In the genomic region with DNA sequence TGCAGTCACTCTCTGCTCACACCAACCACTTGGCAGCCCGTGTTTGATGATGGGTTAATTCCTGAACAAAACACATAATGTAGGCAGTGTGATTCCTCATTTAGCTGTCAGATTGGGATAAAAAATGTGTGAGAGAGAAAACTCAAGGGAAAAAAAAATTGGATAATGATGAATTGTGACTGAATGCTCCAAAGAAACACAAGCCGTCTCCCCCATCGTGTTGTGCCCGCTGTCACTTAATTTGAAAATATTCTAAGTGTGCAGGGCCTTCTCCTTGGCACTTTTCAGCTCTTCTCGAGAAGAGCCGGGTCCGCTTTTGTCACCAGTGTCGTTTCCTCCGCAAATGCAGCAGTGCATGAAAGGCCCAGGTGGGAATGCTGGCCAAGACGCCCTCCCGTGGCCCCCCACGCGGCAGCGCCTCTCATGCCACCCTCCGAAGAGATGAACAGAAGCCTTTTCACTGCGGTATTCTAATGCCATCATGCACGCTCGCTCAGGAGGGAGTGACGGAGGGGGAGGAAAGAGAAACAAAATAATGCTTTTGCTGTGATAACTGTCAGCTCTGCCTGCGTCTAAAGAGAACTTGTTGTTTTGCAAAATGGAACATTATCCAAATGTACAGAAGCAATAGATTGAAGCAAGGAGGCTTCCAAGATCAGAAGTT, we compare ENCODE assay signal across 20 cellular contexts.
"Had no signal": no experiment of that assay in that cellular context is flagged by ENCODE, and none has a peak within 500 bp of the region (broad histone marks: within the 10 kb centered on the region; RNA-seq: fewer than 3 reads in every experiment).

No MANE protein-coding gene starts in this region.

- H3K4me3 ChIP-seq: gastroesophageal sphincter, ovary, skin epidermis, stomach, transverse colon had no signal

- H3K4me1 ChIP-seq: gastroesophageal sphincter, transverse colon had no signal

- H3K9me3 ChIP-seq: gastroesophageal sphincter, ovary, SK-N-SH, stomach, transverse colon had no signal

- ATAC-seq: activated CD8-positive, alpha-beta T cell treated with anti-CD3 and anti-CD28 coated beads for 36 hours; gastroesophageal sphincter; left lobe of liver; natural killer cell treated with Interleukin-12 subunit alpha and Interleukin-12 subunit beta and Interleukin-15 and Interleukin-18, amount 100 ng/mL, for 72 hours had no signal

- H3K27ac ChIP-seq: epithelial cell of prostate, gastroesophageal sphincter, ovary, skin epidermis, stomach, transverse colon, VCaP had no signal

- H3K36me3 Mint-ChIP-seq: natural killer cell treated with Interleukin-12 subunit alpha and Interleukin-12 subunit beta and Interleukin-15 and Interleukin-18, amount 100 ng/mL, for 72 hours had no signal

- DNase-seq: activated CD4-positive, alpha-beta T cell treated with anti-CD3 and anti-CD28 coated beads for 4 hours; activated CD8-positive, alpha-beta memory T cell treated with anti-CD3 and anti-CD28 coated beads, Interleukin-2, amount 50 U/mL, for 48 hours; activated CD8-positive, alpha-beta T cell treated with anti-CD3 and anti-CD28 coated beads for 36 hours; activated naive CD4-positive, alpha-beta T cell treated with anti-CD3 and anti-CD28 coated beads for 36 hours; central memory CD4-positive, alpha-beta T cell; cortex of kidney; effector memory CD4-positive, alpha-beta T cell; ovary; SK-N-SH; stimulated activated CD4-positive, alpha-beta T cell treated with anti-CD3 and anti-CD28 coated beads, Interleukin-4, amount 100 ng/mL, for 4 hours; stomach; T-helper 1 cell; transverse colon had no signal

- H3K36me3 ChIP-seq: gastroesophageal sphincter, ovary, stomach, transverse colon had no signal

- H3K4me3 Mint-ChIP-seq: activated CD8-positive, alpha-beta T cell treated with anti-CD3 and anti-CD28 coated beads for 36 hours; activated naive CD4-positive, alpha-beta T cell treated with anti-CD3 and anti-CD28 coated beads for 36 hours; memory B cell; natural killer cell treated with Interleukin-12 subunit alpha and Interleukin-12 subunit beta and Interleukin-15 and Interleukin-18, amount 100 ng/mL, for 72 hours had no signal

- H3K27ac Mint-ChIP-seq: activated CD8-positive, alpha-beta T cell treated with anti-CD3 and anti-CD28 coated beads for 36 hours; activated naive CD4-positive, alpha-beta T cell treated with anti-CD3 and anti-CD28 coated beads for 36 hours; memory B cell; natural killer cell treated with Interleukin-12 subunit alpha and Interleukin-12 subunit beta and Interleukin-15 and Interleukin-18, amount 100 ng/mL, for 72 hours had no signal

- H3K9me3 Mint-ChIP-seq: activated CD8-positive, alpha-beta T cell treated with anti-CD3 and anti-CD28 coated beads for 36 hours; activated naive CD4-positive, alpha-beta T cell treated with anti-CD3 and anti-CD28 coated beads for 36 hours; memory B cell; natural killer cell treated with Interleukin-12 subunit alpha and Interleukin-12 subunit beta and Interleukin-15 and Interleukin-18, amount 100 ng/mL, for 72 hours had no signal

- H3K27me3 ChIP-seq: ovary had no signal

- H3K9ac ChIP-seq: SK-N-SH had no signal
